Comparison of ENCODE assay signal across 20 cellular contexts in genomic region chr5:43150748-43151147, GRCh38. TPM values are rescaled to one million over a fixed set of nuclear protein-coding genes. Genes with fewer than 3 reads are reported as not detected.
"Had no signal": no experiment of that assay in that cellular context is flagged by ENCODE, and none has a peak within 500 bp of the region (broad histone marks: within the 10 kb centered on the region; RNA-seq: fewer than 3 reads in every experiment).

No MANE protein-coding gene starts in this region.

- H3K27me3 ChIP-seq: gastrocnemius medialis, pancreas, suprapubic skin, vagina had no signal

- H3K36me3 ChIP-seq: pancreas had no signal

- H3K27ac ChIP-seq: gastrocnemius medialis, pancreas, suprapubic skin, vagina had no signal

- ATAC-seq: gastrocnemius medialis; left ventricle myocardium superior; natural killer cell; pancreas; sciatic nerve; stimulated activated naive CD8-positive, alpha-beta T cell treated with anti-CD3 and anti-CD28 coated beads, Interleukin-15, amount 100 ng/mL, for 72 hours had no signal

- H3K9me3 ChIP-seq: gastrocnemius medialis, pancreas, suprapubic skin, vagina had no signal

- H3K4me1 ChIP-seq: pancreas, suprapubic skin, vagina had no signal

- H3K4me3 ChIP-seq: gastrocnemius medialis, lung, pancreas, smooth muscle cell, suprapubic skin, vagina had no signal

- DNase-seq: cortex of kidney; gastrocnemius medialis; head of caudate nucleus; left ventricle myocardium superior; natural killer cell; occipital lobe; pancreas; stimulated activated CD4-positive, alpha-beta T cell treated with anti-CD3 and anti-CD28 coated beads, Interleukin-12 subunit alpha, Interleukin-12 subunit beta, amount 100 ng/mL, for 4 hours; stimulated activated CD4-positive, alpha-beta T cell treated with anti-CD3 and anti-CD28 coated beads, Interleukin-1b, Interleukin-23, amount 100 ng/mL, for 48 hours; stimulated activated CD4-positive, alpha-beta T cell treated with anti-CD3 and anti-CD28 coated beads, Interleukin-4, amount 100 ng/mL, for 1 hour; stimulated activated CD8-positive, alpha-beta memory T cell treated with anti-CD3 and anti-CD28 coated beads, Interleukin-4, amount 100 ng/mL, for 48 hours; stimulated activated naive CD4-positive, alpha-beta T cell; stimulated activated naive CD8-positive, alpha-beta T cell treated with anti-CD3 and anti-CD28 coated beads, Interleukin-15, amount 100 ng/mL, for 72 hours; trophoblast cell had no signal

RNA-seq across cellular contexts. Expression of gene NIM1K, which starts 41.3 kb away (rescaled TPM):
- total RNA-seq: glomerular endothelial cell, vagina had no signal
